14 cellular contexts compared by ENCODE assay signal in the genomic region with DNA sequence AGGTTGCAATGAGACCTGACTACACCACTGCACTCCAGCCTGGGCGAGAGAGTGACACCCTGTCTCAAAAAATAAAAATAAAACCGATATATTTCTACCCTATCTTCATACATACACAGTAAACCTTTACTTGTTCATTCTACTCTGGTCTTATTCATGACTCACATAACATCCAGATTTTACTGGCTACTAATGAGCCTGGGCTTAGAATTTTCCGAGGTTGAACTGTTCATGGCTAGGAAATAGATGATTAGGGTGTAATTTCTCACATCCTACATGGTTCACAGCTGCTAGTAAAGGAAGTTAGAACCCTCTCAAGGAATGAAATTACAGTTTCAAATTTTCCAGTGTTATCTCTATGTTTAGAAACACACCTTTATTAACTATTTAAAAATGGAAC. TPM values are rescaled to one million over a fixed set of nuclear protein-coding genes. Genes with fewer than 3 reads are reported as not detected.
DNase-seq lines count a peak whose midpoint lies in the region; ATAC-seq, FAIRE-seq and TF ChIP-seq lines count a peak whose summit lies in the region.
"Had no signal": no experiment of that assay in that cellular context is flagged by ENCODE, and none has a peak within 500 bp of the region (broad histone marks: within the 10 kb centered on the region; RNA-seq: fewer than 3 reads in every experiment).

No MANE protein-coding gene starts in this region.

- H3K27me3 ChIP-seq in GM12878 (replicated peaks in 1 of 2; ENCODE audit: control insufficient read depth in 2 of 2, insufficient read depth in 2 of 2, low read length in 1 of 2) (no peaks in the 10 kb centered on the region), H9 (ENCODE audit: insufficient read depth, low read length) (no peaks in the 10 kb centered on the region)

- BruUV-seq in GM12878 (replicated peaks; lab: Mats Ljungman, UMichigan), result no TSS peak

- H3K23ac ChIP-seq in H9 (ENCODE audit: insufficient read length, low read depth, low read length), result no peak overlapping the region

- no peak overlapping the region for H2BK5ac ChIP-seq in H9 (ENCODE audit: insufficient read length, low read length)

- no peak for DNase-seq in activated T-cell treated with anti-CD3 and anti-CD28 coated beads, Interleukin-2, amount 50 U/mL, for 4 hours
- DNase-seq in activated T-cell treated with anti-CD3 and anti-CD28 coated beads for 4 hours (no peak), LHCN-M2 (ENCODE audit: low read depth) (peak; percentile 52), GM12878 (ENCODE audit: low read depth, low spot score) (no peak), H4 (ENCODE audit: low spot score) (no peak), H9 (no peak)
- no peak for DNase-seq in stimulated activated naive CD8-positive, alpha-beta T cell treated with anti-CD3 and anti-CD28 coated beads, Interleukin-15, Interleukin-2, amounts not matched to agents 100 U/mL and 50 U/mL, for 24 hours
- DNase-seq: hypothalamus; KG1; left colon; NCI-H1417 treated with DMSO at 0.1 percent for 48 hours; stimulated activated naive B cell treated with anti-CD40 and anti-IgM and Interleukin-4, amounts not matched to agents 10 μg/mL and 1 μg/mL and 100 μg/mL, for 72 hours had no signal

- no peak for TF ChIP-seq EP300 in GM12878 (IDR thresholded peaks at IDR 0.05; ENCODE audit: borderline replicate concordance in 1 of 2, control insufficient read depth in 1 of 2, low read depth in 2 of 2, low read length in 2 of 2)

- no peak for TF ChIP-seq POLR2A in GM12878 (IDR thresholded peaks at IDR 0.05; ENCODE audit: low read depth, low read length)

- no peak overlapping the region for H4K5ac ChIP-seq in H9 (ENCODE audit: insufficient read length, low read depth, low read length)

- no peak overlapping the region for H3K18ac ChIP-seq in H9 (ENCODE audit: insufficient read length, low read depth, low read length)

- 35% methylated on average over 3 of the region's 3 CpGs for WGBS in GM12878 (ENCODE audit: insufficient coverage, insufficient replicate concordance, low lambda C conversion rate, missing lambda C conversion rate)
- WGBS in H9 (ENCODE audit: extremely low coverage, insufficient read length, low lambda C conversion rate), result 100% methylated on average over 1 of the region's 3 CpGs

- peak; percentile 58 to 75 for ATAC-seq in activated T-cell treated with anti-CD3 and anti-CD28 coated beads, Interleukin-2, amount 50 U/mL, for 4 hours
- ATAC-seq in GM12878 (peak; percentile 19; the same call in 1 of the 3 replicates), GM21528 (IDR thresholded peaks at IDR 0.05; ENCODE audit: low FRiP score, unreplicated experiment) (no peak)
- peak; percentile 75 for ATAC-seq in stimulated activated naive CD8-positive, alpha-beta T cell treated with anti-CD3 and anti-CD28 coated beads, Interleukin-15, Interleukin-2, amounts not matched to agents 100 U/mL and 50 U/mL, for 24 hours
- ATAC-seq: left colon, WTC11 had no signal

- SMC1A ChIA-PET in GM12878 (lab: Charles Lee; ENCODE audit: uncharacterized antibody, unreplicated experiment), result interaction anchor here (1.1 kb wide), 1 partner anchor 10 kb away, joined by 3 read pairs; no protein-coding TSS in a partner anchor

- no peak overlapping the region for H3K4me3 ChIP-seq in GM12878

- intact Hi-C loops in GM12878 (cut with micrococcal nuclease; ENCODE audit: unreplicated experiment), result no loop called here

- no peak overlapping the region for H4K8ac ChIP-seq in H9 (replicated peaks; ENCODE audit: insufficient read length, low read depth, low read length)

- no peak overlapping the region for H2BK15ac ChIP-seq in H9 (ENCODE audit: low read depth, low read length)

- H2AK5ac ChIP-seq in H9 (ENCODE audit: insufficient read length, low read length), result no peak overlapping the region

- H3K4ac ChIP-seq in H9 (ENCODE audit: low read depth, low read length), result no peak overlapping the region

- FAIRE-seq in GM12878 (lab: Jason Lieb, UNC), result no peak

- H2BK12ac ChIP-seq in H9 (ENCODE audit: insufficient read length, low read depth, low read length), result no peak overlapping the region

- H3K79me2 ChIP-seq in GM12878 (ENCODE audit: control insufficient read depth, insufficient read depth, low read length) (peaks cover 59% of the 10 kb centered on the region), H9 (ENCODE audit: insufficient read depth, low read length) (peaks cover 41% of the 10 kb centered on the region; the same call in 1 of the 2 replicates)

- H3K4me1 Mint-ChIP-seq in activated T-cell treated with anti-CD3 and anti-CD28 coated beads, Interleukin-2, amount 50 U/mL, for 4 hours (ENCODE audit: low read depth), result peaks cover 68% of the 10 kb centered on the region
- peaks cover 6 to 9% of the 10 kb centered on the region in 2 experiments; a peak in 3 of 4 replicates for H3K4me1 Mint-ChIP-seq in H9

- H3K27ac ChIP-seq in GM12878 (ENCODE audit: control insufficient read depth, insufficient read depth) (no peak overlapping the region), H9 (ENCODE audit: insufficient read length, low read depth, low read length) (no peak overlapping the region)

- H3K27me3 Mint-ChIP-seq in activated T-cell treated with anti-CD3 and anti-CD28 coated beads, Interleukin-2, amount 50 U/mL, for 4 hours (ENCODE audit: low read depth), result no peaks in the 10 kb centered on the region
- H3K27me3 Mint-ChIP-seq in H9 (ENCODE audit: low read depth), result no peaks in the 10 kb centered on the region
- H3K27me3 Mint-ChIP-seq: stimulated activated naive B cell treated with anti-CD40 and anti-IgM and Interleukin-4, amounts not matched to agents 10 μg/mL and 1 μg/mL and 100 μg/mL, for 72 hours had no signal

- in situ Hi-C loops in GM12878 (cut with MboI), result no loop called here

- no peak overlapping the region for H2AFZ ChIP-seq in GM12878 (ENCODE audit: control insufficient read depth, low read depth, low read length)
- no peak overlapping the region for H2AFZ ChIP-seq in H9 (ENCODE audit: low read length)

- no peak overlapping the region for H2BK20ac ChIP-seq in H9 (ENCODE audit: low read depth, low read length, poor library complexity, severe bottlenecking)

- H3K9me3 Mint-ChIP-seq in activated T-cell treated with anti-CD3 and anti-CD28 coated beads, Interleukin-2, amount 50 U/mL, for 4 hours, result no peaks in the 10 kb centered on the region
- H3K9me3 Mint-ChIP-seq in H9, result no peaks in the 10 kb centered on the region
- H3K9me3 Mint-ChIP-seq: stimulated activated naive B cell treated with anti-CD40 and anti-IgM and Interleukin-4, amounts not matched to agents 10 μg/mL and 1 μg/mL and 100 μg/mL, for 72 hours; WTC11 had no signal

- H3K36me3 Mint-ChIP-seq in activated T-cell treated with anti-CD3 and anti-CD28 coated beads, Interleukin-2, amount 50 U/mL, for 4 hours (ENCODE audit: insufficient read depth), result peaks cover 15% of the 10 kb centered on the region
- H3K36me3 Mint-ChIP-seq in H9 (ENCODE audit: insufficient read depth in 1 of 3, low read depth in 3 of 3), result peaks cover 11 to 27% (median 26%) of the 10 kb centered on the region in 3 experiments

- peak overlapping the region in 1 of 3 experiments; percentile 27; a peak in 1 of 7 replicates for H3K27ac Mint-ChIP-seq in H9

- no peaks in the 10 kb centered on the region for H3K9me3 ChIP-seq in GM12878 (replicated peaks; ENCODE audit: control insufficient read depth, insufficient read depth, low read length)
- H3K9me3 ChIP-seq in H9 (ENCODE audit: control insufficient read depth, low read depth, low read length), result no peaks in the 10 kb centered on the region

- H3K4me3 Mint-ChIP-seq in activated T-cell treated with anti-CD3 and anti-CD28 coated beads, Interleukin-2, amount 50 U/mL, for 4 hours, result no peak overlapping the region
- no peak overlapping the region for H3K4me3 Mint-ChIP-seq in H9
- H3K4me3 Mint-ChIP-seq: stimulated activated naive B cell treated with anti-CD40 and anti-IgM and Interleukin-4, amounts not matched to agents 10 μg/mL and 1 μg/mL and 100 μg/mL, for 72 hours; WTC11 had no signal

- peaks cover 3% of the 10 kb centered on the region; the same call in 1 of the 2 replicates for H3K4me1 ChIP-seq in GM12878 (ENCODE audit: control insufficient read depth, insufficient read depth, low read length)
- no peaks in the 10 kb centered on the region for H3K4me1 ChIP-seq in H9 (ENCODE audit: insufficient read depth, low read length)

- TF ChIP-seq CTCF in GM12878 (IDR thresholded peaks at IDR 0.05 in 2 of 3, conservative IDR thresholded peaks at IDR 0.05 in 1 of 3; ENCODE audit: control insufficient read depth in 2 of 3, extremely low read depth in 1 of 3, insufficient read depth in 1 of 3, low read depth in 3 of 3, low read length in 3 of 3), result no peak
- TF ChIP-seq CTCF in H9 (conservative IDR thresholded peaks at IDR 0.05), result no peak

- no peak overlapping the region for H2BK120ac ChIP-seq in H9 (ENCODE audit: low read depth, low read length, poor library complexity, severe bottlenecking)

- no peak overlapping the region for H3K4me2 ChIP-seq in GM12878 (ENCODE audit: control insufficient read depth, insufficient read depth)
- no peak overlapping the region for H3K4me2 ChIP-seq in H9 (ENCODE audit: insufficient read depth, insufficient read length, low read length)

- TF ChIP-seq RAD21 in GM12878 (IDR thresholded peaks at IDR 0.05; ENCODE audit: insufficient read depth, low read depth, low read length), result no peak

- H3K56ac ChIP-seq in H9 (ENCODE audit: insufficient read length, low read depth, low read length), result no peak overlapping the region

- RAD21 ChIA-PET in GM12878 (lab: Charles Lee; ENCODE audit: unreplicated experiment), result interaction anchor here (0.6 kb wide), 1 partner anchor 186 kb away, joined by 3 read pairs; no protein-coding TSS in a partner anchor

- no peak overlapping the region for H3K14ac ChIP-seq in H9 (ENCODE audit: insufficient read depth, low read length)

- CTCF ChIA-PET in GM12878 (lab: Yijun Ruan, JAX), result no interaction called here

- no peak overlapping the region for H3T11ph ChIP-seq in H9 (ENCODE audit: low read length)

- H3K23me2 ChIP-seq in H9 (ENCODE audit: insufficient read length, low read depth, low read length, poor library complexity, severe bottlenecking), result no peaks in the 10 kb centered on the region

- peaks cover 8% of the 10 kb centered on the region for H3K79me1 ChIP-seq in H9 (ENCODE audit: insufficient read depth, low read depth, low read length, poor library complexity, severe bottlenecking)

- H4K20me1 ChIP-seq in GM12878 (ENCODE audit: control insufficient read depth, insufficient read depth) (peaks cover 4% of the 10 kb centered on the region), H9 (ENCODE audit: control insufficient read depth, insufficient read depth, insufficient read length) (no peaks in the 10 kb centered on the region)

- no peak overlapping the region for H3K9ac ChIP-seq in GM12878 (ENCODE audit: control insufficient read depth, insufficient read depth, low read length)
- no peak overlapping the region for H3K9ac ChIP-seq in H9 (ENCODE audit: extremely low read depth, insufficient read length, low read length)

- POLR2A ChIA-PET in GM12878 (lab: Charles Lee), result no interaction called here

- H3K36me3 ChIP-seq in GM12878 (ENCODE audit: control insufficient read depth in 2 of 2, insufficient read depth in 2 of 2, low read length in 1 of 2), result peaks cover 7 to 15% of the 10 kb centered on the region in 2 experiments; a peak in 3 of 4 replicates

- H4K91ac ChIP-seq in H9 (ENCODE audit: insufficient read length, low read depth, low read length), result no peak overlapping the region

RNA-seq across cellular contexts. Expression of a gene that starts 14.7 kb away (rescaled TPM):
- 100 to 1,000 TPM; 266 to 281 (median 276) TPM for total RNA-seq in activated T-cell treated with anti-CD3 and anti-CD28 coated beads, Interleukin-2, amount 50 U/mL, for 4 hours
- total RNA-seq in LHCN-M2 (2014; rRNA removed) (98.0 and 101 TPM in 2 replicates), GM12878 (2014; rRNA removed) (61.3 and 75.8 TPM in 2 replicates), GM12878 (2014; rRNA removed; fragmentation: Illumina TruSeq; extraction: Trizol) (92.3 and 95.8 TPM in 2 replicates), GM12878 (2021) (138 and 142 TPM in 2 replicates), H9 (2021) (173 and 179 TPM in 2 replicates)
- polyA plus RNA-seq in LHCN-M2 (2012), result 75.7 TPM
- 62.3 and 66.6 TPM in 2 replicates for total RNA-seq in GM12878 (2013; cell fraction: nucleolus; rRNA removed)
- 59.0 TPM for polyA plus RNA-seq in GM12878 (2011; ENCODE audit: low read depth)
- polyA plus RNA-seq in GM12878 (2011; rRNA removed) (104 and 122 TPM in 2 replicates), GM12878 (2014; fragmentation: Illumina TruSeq; extraction: Trizol) (168 and 192 TPM in 2 replicates), GM12878 (2014; fragmentation: Nextera tagmentation; extraction: Ambion mirVana) (10 to 100 TPM; 46.7 to 63.5 TPM), GM12878 (2014; rRNA removed) (69.6 and 72.2 TPM in 2 replicates), GM12878 (2016; fragmentation: Nextera tagmentation; extraction: Ambion mirVana) (100 to 1,000 TPM; 139 to 181 TPM)
- polyA plus RNA-seq in GM12878 (2011; cell fraction: cytosol; rRNA removed), result 38.7 and 56.1 TPM in 2 replicates
- polyA plus RNA-seq in GM12878 (2011; cell fraction: nucleus; rRNA removed), result 44.4 and 59.9 TPM in 2 replicates
- 54.6 and 79.2 TPM in 2 replicates for polyA plus RNA-seq in GM12878 (2012)
- polyA minus RNA-seq in GM12878 (2011; rRNA and poly(A)+ RNA removed), result 42.9 and 84.4 TPM in 2 replicates
- 34.7 and 61.5 TPM in 2 replicates for polyA minus RNA-seq in GM12878 (2011; cell fraction: cytosol; rRNA and poly(A)+ RNA removed)
- polyA minus RNA-seq in GM12878 (2011; cell fraction: nucleus; rRNA and poly(A)+ RNA removed), result 12.0 and 17.7 TPM in 2 replicates
- total RNA-seq in H4 (2014; rRNA removed; shearing (Covaris generic)), result 66.2 and 76.1 TPM in 2 replicates

RNA-seq across cellular contexts. Expression of a gene that starts 40.8 kb away (rescaled TPM):
- 10 to 100 TPM in 1 of 3 donors, 1 to 10 TPM in 2; 4.3 to 11.7 (median 6.2) TPM for total RNA-seq in activated T-cell treated with anti-CD3 and anti-CD28 coated beads, Interleukin-2, amount 50 U/mL, for 4 hours
- total RNA-seq in LHCN-M2 (2014; rRNA removed), result 1.2 and 1.7 TPM in 2 replicates
- polyA plus RNA-seq in LHCN-M2 (2012), result 2.0 TPM
- total RNA-seq in GM12878 (2013; cell fraction: nucleolus; rRNA removed), result 80.1 and 96.1 TPM in 2 replicates
- 5.0 and 10.7 TPM in 2 replicates for total RNA-seq in GM12878 (2014; rRNA removed)
- total RNA-seq in GM12878 (2014; rRNA removed; fragmentation: Illumina TruSeq; extraction: Trizol), result 7.4 and 9.7 TPM in 2 replicates
- total RNA-seq in GM12878 (2021), result 9.1 and 13.2 TPM in 2 replicates
- 16.0 TPM for polyA plus RNA-seq in GM12878 (2011; ENCODE audit: low read depth)
- 29.3 and 33.0 TPM in 2 replicates for polyA plus RNA-seq in GM12878 (2011; rRNA removed)
- 17.7 and 24.5 TPM in 2 replicates for polyA plus RNA-seq in GM12878 (2011; cell fraction: cytosol; rRNA removed)
- 53.4 and 54.7 TPM in 2 replicates for polyA plus RNA-seq in GM12878 (2011; cell fraction: nucleus; rRNA removed)
- 10.3 and 11.0 TPM in 2 replicates for polyA plus RNA-seq in GM12878 (2012)
- polyA plus RNA-seq in GM12878 (2014; fragmentation: Illumina TruSeq; extraction: Trizol), result 14.3 and 19.0 TPM in 2 replicates
- polyA plus RNA-seq in GM12878 (2014; fragmentation: Nextera tagmentation; extraction: Ambion mirVana), result 1 to 10 TPM; 1.9 to 4.0 TPM
- 12.1 TPM in 2 replicates for polyA plus RNA-seq in GM12878 (2014; rRNA removed)
- 10 to 100 TPM; 10.1 to 11.5 TPM for polyA plus RNA-seq in GM12878 (2016; fragmentation: Nextera tagmentation; extraction: Ambion mirVana)
- polyA minus RNA-seq in GM12878 (2011; rRNA and poly(A)+ RNA removed), result 17.8 and 30.4 TPM in 2 replicates
- 3.9 and 10.7 TPM in 2 replicates for polyA minus RNA-seq in GM12878 (2011; cell fraction: cytosol; rRNA and poly(A)+ RNA removed)
- polyA minus RNA-seq in GM12878 (2011; cell fraction: nucleus; rRNA and poly(A)+ RNA removed), result 9.4 and 28.2 TPM in 2 replicates
- total RNA-seq in H4 (2014; rRNA removed; shearing (Covaris generic)), result 1.0 TPM in 1 of 2 replicates, not detected in the other
- total RNA-seq in H9 (2021), result 5.7 and 12.5 TPM in 2 replicates

RNA-seq across cellular contexts. Expression of a gene that starts 49.7 kb away (rescaled TPM):
- total RNA-seq in activated T-cell treated with anti-CD3 and anti-CD28 coated beads, Interleukin-2, amount 50 U/mL, for 4 hours, result 100 to 1,000 TPM; 464 to 500 (median 484) TPM
- 216 and 226 TPM in 2 replicates for total RNA-seq in LHCN-M2 (2014; rRNA removed)
- polyA plus RNA-seq in LHCN-M2 (2012), result 60.8 TPM
- total RNA-seq in GM12878 (2013; cell fraction: nucleolus; rRNA removed), result 81.4 and 82.1 TPM in 2 replicates
- total RNA-seq in GM12878 (2014; rRNA removed), result 106 and 169 TPM in 2 replicates
- 298 and 321 TPM in 2 replicates for total RNA-seq in GM12878 (2014; rRNA removed; fragmentation: Illumina TruSeq; extraction: Trizol)
- 191 and 195 TPM in 2 replicates for total RNA-seq in GM12878 (2021)
- 76.3 TPM for polyA plus RNA-seq in GM12878 (2011; ENCODE audit: low read depth)
- 182 and 374 TPM in 2 replicates for polyA plus RNA-seq in GM12878 (2011; rRNA removed)
- 55.2 and 56.9 TPM in 2 replicates for polyA plus RNA-seq in GM12878 (2011; cell fraction: cytosol; rRNA removed)
- polyA plus RNA-seq in GM12878 (2011; cell fraction: nucleus; rRNA removed), result 19.0 and 29.6 TPM in 2 replicates
- polyA plus RNA-seq in GM12878 (2012), result 210 and 234 TPM in 2 replicates
- 535 and 601 TPM in 2 replicates for polyA plus RNA-seq in GM12878 (2014; fragmentation: Illumina TruSeq; extraction: Trizol)
- 100 to 1,000 TPM; 288 to 367 TPM for polyA plus RNA-seq in GM12878 (2014; fragmentation: Nextera tagmentation; extraction: Ambion mirVana)
- 139 and 173 TPM in 2 replicates for polyA plus RNA-seq in GM12878 (2014; rRNA removed)
- 100 to 1,000 TPM; 366 to 393 TPM for polyA plus RNA-seq in GM12878 (2016; fragmentation: Nextera tagmentation; extraction: Ambion mirVana)
- polyA minus RNA-seq in GM12878 (2011; rRNA and poly(A)+ RNA removed), result 67.2 and 96.8 TPM in 2 replicates
- polyA minus RNA-seq in GM12878 (2011; cell fraction: cytosol; rRNA and poly(A)+ RNA removed), result 66.8 and 81.0 TPM in 2 replicates
- 9.4 and 18.1 TPM in 2 replicates for polyA minus RNA-seq in GM12878 (2011; cell fraction: nucleus; rRNA and poly(A)+ RNA removed)
- 242 and 250 TPM in 2 replicates for total RNA-seq in H4 (2014; rRNA removed; shearing (Covaris generic))
- 334 and 343 TPM in 2 replicates for total RNA-seq in H9 (2021)
